In genomic region chr6:11492444-11493300, GRCh38 we compare ENCODE assay signal across 16 cellular contexts. TPM values are rescaled to one million over a fixed set of nuclear protein-coding genes. Genes with fewer than 3 reads are reported as not detected.
A peak's percentile ranks its signal among the peaks of the same experiment; 100 is the strongest.
DNase-seq lines count a peak whose midpoint lies in the region; ATAC-seq and TF ChIP-seq lines count a peak whose summit lies in the region.
"Had no signal": no experiment of that assay in that cellular context is flagged by ENCODE, and none has a peak within 500 bp of the region (broad histone marks: within the 10 kb centered on the region; RNA-seq: fewer than 3 reads in every experiment).

No MANE protein-coding gene starts in this region.

- in situ Hi-C loops in GM23248 (cut with MboI): loop anchor here (10.0 to 25.0 kb wide), 2 partner anchors 348 to 530 kb away; no protein-coding TSS in a partner anchor
- in situ Hi-C loops in brain microvascular endothelial cell (cut with HindIII; ENCODE audit: low pct_ligation_motif_present, low sequenced_read_pairs): no loop called here

- H3K36me3 ChIP-seq in DOHH2 (ENCODE audit: control insufficient read depth, low read length) (no peaks in the 10 kb centered on the region), GM23248 (ENCODE audit: low read depth) (no peaks in the 10 kb centered on the region), brain microvascular endothelial cell (replicated peaks) (no peaks in the 10 kb centered on the region)
- H3K36me3 ChIP-seq: vagina, WERI-Rb-1 had no signal

- H2AFZ ChIP-seq in GM23248: no peak overlapping the region

- H3K27me3 ChIP-seq in DOHH2 (ENCODE audit: control insufficient read depth, low read length): no peaks in the 10 kb centered on the region
- H3K27me3 ChIP-seq in GM23248 (replicated peaks; ENCODE audit: insufficient read depth): no peaks in the 10 kb centered on the region
- no peaks in the 10 kb centered on the region for H3K27me3 ChIP-seq in brain microvascular endothelial cell (replicated peaks)
- H3K27me3 ChIP-seq: vagina had no signal

- no peaks in the 10 kb centered on the region for H3K9me2 ChIP-seq in DOHH2 (replicated peaks; ENCODE audit: control insufficient read depth, low read length)
- H3K9me2 ChIP-seq in GM23248 (ENCODE audit: insufficient read depth): no peaks in the 10 kb centered on the region

- peak overlapping the region; percentile 39 for H3K4me2 ChIP-seq in DOHH2 (ENCODE audit: low read length)
- H3K4me2 ChIP-seq in GM23248 (ENCODE audit: unreplicated experiment): no peak overlapping the region

- TF ChIP-seq CTCF in DOHH2 (IDR thresholded peaks at IDR 0.05; ENCODE audit: low read depth, low read length, poor library complexity, severe bottlenecking) (no peak), fibroblast of villous mesenchyme (IDR thresholded peaks at IDR 0.05; ENCODE audit: insufficient read depth, low read depth, low read length) (no peak), brain microvascular endothelial cell (IDR thresholded peaks at IDR 0.05; ENCODE audit: low read depth, low read length, missing control alignments) (no peak)

- no peaks in the 10 kb centered on the region for H3K79me2 ChIP-seq in DOHH2 (ENCODE audit: control insufficient read depth, low read length)
- H3K79me2 ChIP-seq in GM23248 (ENCODE audit: insufficient read depth): no peaks in the 10 kb centered on the region

- H3K9me3 ChIP-seq in DOHH2 (ENCODE audit: control insufficient read depth, insufficient read depth, low read length): no peaks in the 10 kb centered on the region
- no peaks in the 10 kb centered on the region for H3K9me3 ChIP-seq in GM23248 (ENCODE audit: low read depth)
- H3K9me3 ChIP-seq: vagina had no signal

- H4K20me1 ChIP-seq in DOHH2 (ENCODE audit: control insufficient read depth, insufficient read depth, low read depth, low read length): no peaks in the 10 kb centered on the region
- no peaks in the 10 kb centered on the region for H4K20me1 ChIP-seq in GM23248 (ENCODE audit: insufficient read depth)

- WGBS in GM23248 (ENCODE audit: low coverage in 1 of 2, low lambda C conversion rate in 2 of 2, missing lambda C conversion rate in 2 of 2), 2 experiments: 84 to 88% methylated on average over 11 of the region's 11 CpGs

- no peak for ATAC-seq in GM21723 (IDR thresholded peaks at IDR 0.05; ENCODE audit: unreplicated experiment)

- H3K4me1 ChIP-seq in DOHH2 (ENCODE audit: control insufficient read depth, low read length) (peaks cover 52% of the 10 kb centered on the region), GM23248 (ENCODE audit: insufficient read depth) (0 out of 2 replicates have a peak, but pooled peaks cover 3% of the 10 kb centered on the region)
- H3K4me1 ChIP-seq: vagina had no signal

- H3K9ac ChIP-seq in GM23248: no peak overlapping the region

- H3F3A ChIP-seq in DOHH2 (ENCODE audit: control insufficient read depth, insufficient read depth) (no peaks in the 10 kb centered on the region; the same call in 1 of the 2 replicates), GM23248 (ENCODE audit: insufficient read depth) (no peaks in the 10 kb centered on the region)

- peak; percentile 3 for DNase-seq in GM23248
- peak; percentile 12 for DNase-seq in NOMO-1 treated with DMSO at 0.1 percent for 48 hours (lab: John Stamatoyannopoulos, UW; ENCODE audit: unreplicated experiment)
- DNase-seq in fibroblast of villous mesenchyme (ENCODE audit: low read depth): peak; percentile 68
- no peak for DNase-seq in brain microvascular endothelial cell
- DNase-seq in NCI-H1694 (lab: John Stamatoyannopoulos, UW): no peak
- DNase-seq in activated naive CD4-positive, alpha-beta T cell (lab: John Stamatoyannopoulos, UW): no peak
- DNase-seq: DMS 273 treated with DMSO at 0.1 percent for 48 hours, immature natural killer cell, Kasumi-1, NCI-H187, NCI-H524, SW 1271, WERI-Rb-1 had no signal

- H3K4me3 ChIP-seq in DOHH2 (ENCODE audit: low read length) (peak overlapping the region; percentile 8; the same call in 1 of the 2 replicates), GM23248 (no peak overlapping the region), fibroblast of villous mesenchyme (ENCODE audit: low read depth, low read length) (no peak overlapping the region), brain microvascular endothelial cell (ENCODE audit: low read depth, low read length) (no peak overlapping the region)
- H3K4me3 ChIP-seq: vagina had no signal

- H3K27ac ChIP-seq in DOHH2 (ENCODE audit: low read depth, low read length) (peak overlapping the region; percentile 34), GM23248 (no peak overlapping the region), brain microvascular endothelial cell (no peak overlapping the region)
- H3K27ac ChIP-seq: vagina, WERI-Rb-1 had no signal

RNA-seq across cellular contexts. Expression of gene TMEM170B, which starts 44.9 kb away (rescaled TPM):
- 0.54 and 0.63 TPM in 2 replicates for total RNA-seq in GM23248 (2014; rRNA removed; shearing (Covaris generic))
- polyA plus RNA-seq in GM23248 (2016; fragmentation: Nextera tagmentation; extraction: Ambion mirVana): 0.14 TPM in 2 replicates
- 2.3 and 2.6 TPM in 2 replicates for total RNA-seq in fibroblast of villous mesenchyme

Comparison
In these comparisons a context has a peak if more than half of its experiments do, and no peak if none do; other contexts are left out.
1. DNase-seq: peak in GM23248 (single experiment), NOMO-1 treated with DMSO at 0.1 percent for 48 hours (single experiment) and fibroblast of villous mesenchyme (single experiment); none in brain microvascular endothelial cell (single experiment), NCI-H1694 (single experiment) and activated naive CD4-positive, alpha-beta T cell (0 of 4).